In genomic region chr3:2097641-2098191, GRCh38 we compare ENCODE assay signal across 10 cellular contexts. TPM values are rescaled to one million over a fixed set of nuclear protein-coding genes. Genes with fewer than 3 reads are reported as not detected.
DNase-seq lines count a peak whose midpoint lies in the region; ATAC-seq and FAIRE-seq lines count a peak whose summit lies in the region.
"Had no signal": no experiment of that assay in that cellular context is flagged by ENCODE, and none has a peak within 500 bp of the region (broad histone marks: within the 10 kb centered on the region; RNA-seq: fewer than 3 reads in every experiment).

No MANE protein-coding gene starts in this region.

- H3K36me3 ChIP-seq in HUES48 (ENCODE audit: control insufficient read depth, insufficient read depth, low read length) (no peaks in the 10 kb centered on the region), adipocyte (ENCODE audit: control insufficient read depth, insufficient read depth, low read length, severe bottlenecking) (no peaks in the 10 kb centered on the region)

- FAIRE-seq in RCC 7860 (lab: Jason Lieb, UNC) = no peak

- no peak overlapping the region for H3K9ac ChIP-seq in HUES48 (ENCODE audit: low read depth, low read length)
- no peak overlapping the region for H3K9ac ChIP-seq in adipocyte (ENCODE audit: low read length)

- H3K27me3 ChIP-seq in HUES48 (ENCODE audit: control insufficient read depth, insufficient read depth, low read length) (peaks cover 74% of the 10 kb centered on the region), adipocyte (replicated peaks; ENCODE audit: control insufficient read depth, insufficient read depth, low read length) (peaks cover 37% of the 10 kb centered on the region)

- peak overlapping the region; percentile 66 for H3K4me3 ChIP-seq in HUES48 (ENCODE audit: low read depth, low read length)
- H3K4me3 ChIP-seq in adipocyte (ENCODE audit: low read length) = no peak overlapping the region

- no peak overlapping the region for H3K27ac ChIP-seq in HUES48 (ENCODE audit: low read depth, low read length)

- H3K9me3 ChIP-seq in HUES48 (ENCODE audit: control insufficient read depth, insufficient read depth, low read length) (peaks cover 5% of the 10 kb centered on the region; the same call in 1 of the 2 replicates), adipocyte (ENCODE audit: control insufficient read depth, low read length) (no peaks in the 10 kb centered on the region)

- intact Hi-C loops in sciatic nerve (cut with DNase I) = no loop called here

- peak; percentile 1 for DNase-seq in adipocyte (ENCODE audit: low read depth)
- peak; percentile 78 for DNase-seq in islet precursor cell
- no peak for DNase-seq in sciatic nerve (ENCODE audit: low spot score)
- DNase-seq in KG1 (lab: John Stamatoyannopoulos, UW) = no peak
- DNase-seq in RCC 7860 (ENCODE audit: low spot score) = no peak
- no peak for DNase-seq in NCI-H128 (lab: John Stamatoyannopoulos, UW; ENCODE audit: unreplicated experiment)
- DNase-seq: immature natural killer cell; stimulated activated CD4-positive, alpha-beta T cell treated with anti-CD3 and anti-CD28 coated beads, Interleukin-4, amount 100 ng/mL, for 24 hours had no signal

- ATAC-seq in sciatic nerve = peak; percentile 65
- no peak for ATAC-seq in GM18502 (IDR thresholded peaks at IDR 0.05; ENCODE audit: poor library complexity, unreplicated experiment)

- H3K4me1 ChIP-seq in HUES48 (ENCODE audit: control insufficient read depth, insufficient read depth, low read length) = peaks cover 31% of the 10 kb centered on the region
- H3K4me1 ChIP-seq in adipocyte (ENCODE audit: control insufficient read depth, insufficient read depth, low read length) = no peaks in the 10 kb centered on the region

RNA-seq across cellular contexts. Expression of gene CNTN4, which starts 0.9 kb away (rescaled TPM):
- 80.0 TPM for total RNA-seq in sciatic nerve

Comparison
In these comparisons a context has a peak if more than half of its experiments do, and no peak if none do; other contexts are left out.
1. DNase-seq: peak in adipocyte (single experiment) and islet precursor cell (single experiment); none in sciatic nerve (single experiment), KG1 (single experiment), RCC 7860 (single experiment) and NCI-H128 (single experiment).